ENCODE assay signal across 1 cellular context in genomic region chr17:52201764-52202571, GRCh38.
TF ChIP-seq lines count a peak whose summit lies in the region.

No MANE protein-coding gene starts in this region.

TF ChIP-seq in K562, 482 proteins besides CTCF, POLR2A, EP300 and RAD21 (continued from another document):
- TF ChIP-seq ELK1 (CRISPR knock-in tag; IDR thresholded peaks at IDR 0.05) (no peak), TFE3 (CRISPR knock-in tag; IDR thresholded peaks at IDR 0.05) (no peak)
TF ChIP-seq in K562: peak in this region for 5.
